Comparison of ENCODE assay signal across 9 cellular contexts in the genomic region with DNA sequence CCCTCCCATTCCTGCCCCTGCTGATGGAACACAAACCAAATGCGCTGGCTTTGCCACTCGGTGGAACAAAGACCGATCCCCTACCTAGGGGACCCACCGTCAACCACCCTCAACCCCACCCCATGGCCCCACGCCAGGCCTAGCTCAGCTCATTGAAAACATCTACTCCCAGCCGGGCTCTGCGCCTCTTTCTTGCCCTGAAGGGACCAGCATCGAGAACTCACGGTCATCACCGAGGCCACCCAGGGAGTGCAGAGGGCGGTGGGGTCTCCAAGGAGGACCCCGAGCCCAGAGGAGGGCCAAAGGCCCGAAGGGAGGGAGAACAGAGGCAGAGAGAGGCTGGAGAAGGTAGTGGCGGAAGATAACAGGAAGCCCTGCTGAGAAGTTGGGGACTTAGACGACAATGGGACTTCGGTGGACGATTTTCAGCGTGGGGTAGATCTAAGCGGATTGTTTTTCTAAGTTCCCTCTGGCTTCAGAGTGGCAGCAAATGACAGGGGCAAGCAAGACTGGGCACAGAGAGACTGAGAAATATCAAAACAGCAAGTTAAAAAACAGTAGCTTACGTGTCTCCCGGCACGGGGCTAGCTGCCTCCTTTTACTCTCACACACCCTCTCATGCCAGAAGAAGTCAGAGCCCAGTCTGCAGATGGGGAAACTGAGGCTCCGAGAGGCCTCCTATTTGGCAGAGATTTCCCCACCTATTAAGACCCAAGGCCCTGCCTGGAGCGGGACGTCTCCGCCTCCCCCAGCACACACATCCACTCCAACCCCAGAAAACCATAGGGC. TPM values are rescaled to one million over a fixed set of nuclear protein-coding genes. Genes with fewer than 3 reads are reported as not detected.
DNase-seq lines count a peak whose midpoint lies in the region; ATAC-seq and TF ChIP-seq lines count a peak whose summit lies in the region.
"Had no signal": no experiment of that assay in that cellular context is flagged by ENCODE, and none has a peak within 500 bp of the region (broad histone marks: within the 10 kb centered on the region; RNA-seq: fewer than 3 reads in every experiment).

No MANE protein-coding gene starts in this region.

- H3K27me3 ChIP-seq in ascending aorta (no peaks in the 10 kb centered on the region), smooth muscle cell (ENCODE audit: low read depth) (no peaks in the 10 kb centered on the region)

- TF ChIP-seq CTCF in ascending aorta (IDR thresholded peaks at IDR 0.05) (no peak), smooth muscle cell (IDR thresholded peaks at IDR 0.05; ENCODE audit: borderline replicate concordance, insufficient read depth, poor library complexity, severe bottlenecking) (no peak)

- H3K4me1 ChIP-seq in ascending aorta (peaks cover 11 to 50% of the 10 kb centered on the region in 2 donors), smooth muscle cell (ENCODE audit: low read depth) (peaks cover 22% of the 10 kb centered on the region)

- peak overlapping the region; percentile 38 to 91 for H3K27ac ChIP-seq in ascending aorta
- H3K27ac ChIP-seq in smooth muscle cell (ENCODE audit: low read depth), result peak overlapping the region; percentile 36

- intact Hi-C loops in ascending aorta (cut with DNase I), result loop anchor here (2.0 to 5.0 kb wide), 3 partner anchors 193 to 245 kb away; a partner anchor contains a TSS

- H3K9me3 ChIP-seq in ascending aorta (no peaks in the 10 kb centered on the region), iPS-18c (ENCODE audit: control insufficient read depth, insufficient read depth, low read length) (no peaks in the 10 kb centered on the region), smooth muscle cell (replicated peaks; ENCODE audit: low read depth) (no peaks in the 10 kb centered on the region)

- DNase-seq in NCI-H1105 treated with DMSO at 0.1 percent for 48 hours (lab: John Stamatoyannopoulos, UW) (peak; percentile 11), ascending aorta (ENCODE audit: low spot score in 2 of 2) (no peak), smooth muscle cell (lab: John Stamatoyannopoulos, UW; ENCODE audit: unreplicated experiment) (peak; percentile 41), GF-D8 (lab: John Stamatoyannopoulos, UW) (no peak), mucosa of gallbladder (ENCODE audit: low spot score) (no peak)

- H3K4me2 ChIP-seq in smooth muscle cell, result peak overlapping the region; percentile 95

- ATAC-seq in GM18502 (IDR thresholded peaks at IDR 0.05; ENCODE audit: poor library complexity, unreplicated experiment) (peak; percentile 1), GM19452 (IDR thresholded peaks at IDR 0.05; ENCODE audit: unreplicated experiment) (no peak)

- H3K36me3 ChIP-seq in ascending aorta (no peaks in the 10 kb centered on the region), smooth muscle cell (ENCODE audit: low read depth) (no peaks in the 10 kb centered on the region)

- peak overlapping the region; percentile 62 for H3K9ac ChIP-seq in smooth muscle cell (ENCODE audit: low read depth)

- H3F3A ChIP-seq in smooth muscle cell (ENCODE audit: low read depth), result no peaks in the 10 kb centered on the region

- H3K79me2 ChIP-seq in smooth muscle cell (ENCODE audit: low read depth), result peaks cover 45% of the 10 kb centered on the region

- H3K4me3 ChIP-seq in ascending aorta, result peak overlapping the region; percentile 80 to 92
- H3K4me3 ChIP-seq in iPS-18c (ENCODE audit: insufficient read depth, low read depth, low read length), result peak overlapping the region; percentile 69
- H3K4me3 ChIP-seq in smooth muscle cell, result peak overlapping the region; percentile 96

- peaks cover 48% of the 10 kb centered on the region for H4K20me1 ChIP-seq in smooth muscle cell (ENCODE audit: low read depth)

- 5% methylated on average over 26 of the region's 26 CpGs for WGBS in smooth muscle cell (ENCODE audit: low lambda C conversion rate)

- H2AFZ ChIP-seq in smooth muscle cell (ENCODE audit: low read depth), result no peak overlapping the region

RNA-seq across cellular contexts. Expression of a gene that starts 1.1 kb away (rescaled TPM):
- total RNA-seq in ascending aorta (151 TPM), smooth muscle cell (62.6 and 74.1 TPM in 2 replicates), mucosa of gallbladder (68.8 TPM)
- 94.0 and 118 TPM in 2 replicates for polyA plus RNA-seq in smooth muscle cell

RNA-seq across cellular contexts. Expression of a gene that starts 14.5 kb away (rescaled TPM):
- not detected for total RNA-seq in ascending aorta
- total RNA-seq in smooth muscle cell, result not detected in 2 replicates
- 0.37 TPM in 1 of 2 replicates, not detected in the other for polyA plus RNA-seq in smooth muscle cell
- not detected for total RNA-seq in mucosa of gallbladder
- total RNA-seq: subcutaneous adipose tissue had no signal

Comparison
In these comparisons a context has a peak if more than half of its experiments do, and no peak if none do; other contexts are left out.
1. DNase-seq: peak in NCI-H1105 treated with DMSO at 0.1 percent for 48 hours (single experiment) and smooth muscle cell (single experiment); none in ascending aorta (0 of 2), GF-D8 (single experiment) and mucosa of gallbladder (single experiment).
2. Peak in every context shown above with its lines, with median percentiles within 50 percentile points of each other: H3K4me3 ChIP-seq.